8 cellular contexts compared by ENCODE assay signal in the genomic region with DNA sequence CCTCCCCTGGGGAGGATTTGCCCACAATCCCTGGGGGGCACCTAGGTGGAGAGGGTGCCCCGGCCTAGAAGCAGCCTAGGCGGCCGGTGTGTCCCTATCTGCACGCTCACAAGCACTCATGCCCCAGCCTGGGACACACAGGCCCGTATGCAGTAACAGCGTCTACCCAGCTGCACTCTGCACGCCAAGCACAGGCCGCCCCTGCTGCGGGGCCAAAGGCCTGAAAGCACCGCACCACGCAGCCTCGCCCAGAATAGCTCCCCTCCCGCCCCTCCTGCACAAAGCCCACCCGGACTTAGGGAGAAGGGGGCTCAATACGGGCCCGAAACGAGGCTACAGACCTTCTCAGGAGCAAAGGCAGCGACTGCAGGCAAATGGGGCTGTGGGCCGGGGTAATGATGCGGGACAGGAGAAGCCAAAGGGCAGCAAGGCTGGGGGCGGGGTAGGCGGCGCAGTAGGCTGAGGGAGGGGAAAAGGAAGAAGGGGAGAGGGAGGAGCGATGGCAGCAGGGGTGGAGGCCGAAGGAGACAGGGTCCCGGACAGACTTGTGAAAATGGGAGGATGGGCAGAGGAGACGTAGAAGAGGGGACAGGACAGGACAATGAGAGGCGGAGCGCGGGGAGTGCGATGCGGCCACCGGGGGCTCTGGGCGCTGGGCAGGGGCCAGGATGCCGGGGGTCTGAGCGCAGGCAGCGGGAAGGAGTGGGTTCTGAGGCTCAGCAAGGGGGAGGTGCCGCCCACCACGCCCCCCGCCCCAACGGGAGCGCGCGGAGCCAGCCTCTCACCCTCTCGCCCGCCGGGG. TPM values are rescaled to one million over a fixed set of nuclear protein-coding genes. Genes with fewer than 3 reads are reported as not detected.
A peak's percentile ranks its signal among the peaks of the same experiment; 100 is the strongest.
DNase-seq lines count a peak whose midpoint lies in the region; ATAC-seq and TF ChIP-seq lines count a peak whose summit lies in the region.

No MANE protein-coding gene starts in this region.

- peaks cover 12% of the 10 kb centered on the region for H3K4me1 ChIP-seq in BLaER1

- peaks cover 30% of the 10 kb centered on the region for H3K27me3 ChIP-seq in BLaER1

- H4K20me1 ChIP-seq in BLaER1 = no peaks in the 10 kb centered on the region

- H3K9me3 ChIP-seq in BLaER1 = peaks cover 11% of the 10 kb centered on the region

- H3K4me3 ChIP-seq in BLaER1 = no peak overlapping the region

- DNase-seq in activated B cell treated with CpG ODN at 0.5 μM for 24 hours = no peak
- peak; percentile 76 for DNase-seq in glutamatergic neuron
- no peak for DNase-seq in omental fat pad (ENCODE audit: low spot score)
- no peak for DNase-seq in RPMI8226
- no peak for DNase-seq in NCI-H226
- no peak for DNase-seq in NOMO-1 treated with DMSO at 0.1 percent for 48 hours (lab: John Stamatoyannopoulos, UW; ENCODE audit: unreplicated experiment)
- DNase-seq in NK-92 treated with Interleukin-12 subunit alpha and Interleukin-12 subunit beta, amount 100 ng/mL, for 24 hours (lab: John Stamatoyannopoulos, UW) = no peak

- H3K9me3 Mint-ChIP-seq in activated B cell treated with CpG ODN at 0.5 μM for 24 hours (no peaks in the 10 kb centered on the region), glutamatergic neuron (ENCODE audit: unreplicated experiment) (no peaks in the 10 kb centered on the region)

- no peaks in the 10 kb centered on the region for H3K36me3 Mint-ChIP-seq in activated B cell treated with CpG ODN at 0.5 μM for 24 hours (ENCODE audit: low read depth)
- no peaks in the 10 kb centered on the region for H3K36me3 Mint-ChIP-seq in glutamatergic neuron (ENCODE audit: unreplicated experiment)

- peaks cover 13% of the 10 kb centered on the region for H3K4me1 Mint-ChIP-seq in activated B cell treated with CpG ODN at 0.5 μM for 24 hours
- no peaks in the 10 kb centered on the region for H3K4me1 Mint-ChIP-seq in glutamatergic neuron (ENCODE audit: low read depth, unreplicated experiment)

- no peak for TF ChIP-seq CTCF in activated B cell treated with CpG ODN at 0.5 μM for 24 hours (IDR thresholded peaks at IDR 0.05)
- no peak for TF ChIP-seq CTCF in glutamatergic neuron (IDR thresholded peaks at IDR 0.05; ENCODE audit: partially characterized antibody, unreplicated experiment)
- TF ChIP-seq CTCF in omental fat pad (IDR thresholded peaks at IDR 0.05) = no peak

- ATAC-seq in activated B cell treated with CpG ODN at 0.5 μM for 24 hours (ENCODE audit: low read depth) (no peak), omental fat pad (ENCODE audit: low FRiP score) (peak; percentile 2)

- H3K9ac ChIP-seq in BLaER1 = 0 out of 2 replicates have a peak overlapping the region, but pooled peaks have one; percentile 3

- intact Hi-C loops in activated B cell treated with CpG ODN at 0.5 μM for 24 hours (cut with micrococcal nuclease) = loop anchor here (2.0 kb wide), 1 partner anchor 21 kb away; no protein-coding TSS in a partner anchor

- H3K27ac ChIP-seq in BLaER1 = no peak overlapping the region

- no peaks in the 10 kb centered on the region for H3K36me3 ChIP-seq in BLaER1

- peak overlapping the region; percentile 56 for H3K4me2 ChIP-seq in BLaER1

- CTCF ChIA-PET in activated B cell treated with CpG ODN at 0.5 μM for 24 hours (lab: Charles Lee) = no interaction called here

- H3K27me3 Mint-ChIP-seq in activated B cell treated with CpG ODN at 0.5 μM for 24 hours (peaks cover 7% of the 10 kb centered on the region), glutamatergic neuron (ENCODE audit: unreplicated experiment) (peaks cover 14% of the 10 kb centered on the region)

- peak overlapping the region; percentile 30 for H3K4me3 Mint-ChIP-seq in activated B cell treated with CpG ODN at 0.5 μM for 24 hours
- H3K4me3 Mint-ChIP-seq in glutamatergic neuron (ENCODE audit: unreplicated experiment) = peak overlapping the region; percentile 87

- H3K27ac Mint-ChIP-seq in activated B cell treated with CpG ODN at 0.5 μM for 24 hours (no peak overlapping the region), glutamatergic neuron (ENCODE audit: unreplicated experiment) (peak overlapping the region; percentile 48)

- POLR2A ChIA-PET in activated B cell treated with CpG ODN at 0.5 μM for 24 hours (lab: Charles Lee) = no interaction called here

RNA-seq across cellular contexts. Expression of a gene that starts 0.5 kb away (rescaled TPM):
- total RNA-seq in activated B cell treated with CpG ODN at 0.5 μM for 24 hours = not detected in 2 replicates
- 3.0 TPM for total RNA-seq in glutamatergic neuron (ENCODE audit: unreplicated experiment)
- total RNA-seq in omental fat pad = under 1 TPM in 2 of 4 donors, not detected in 2; 0.46 to 0.50 TPM

RNA-seq across cellular contexts. Expression of a gene that starts 23.0 kb away (rescaled TPM):
- total RNA-seq in activated B cell treated with CpG ODN at 0.5 μM for 24 hours (0.86 and 1.1 TPM in 2 replicates), glutamatergic neuron (ENCODE audit: unreplicated experiment) (2.5 TPM), omental fat pad (1 to 10 TPM in 3 of 4 donors, under 1 TPM in 1; 0.65 to 9.6 (median 2.9) TPM)
